ENCODE assay signal across 19 cellular contexts in the genomic region with DNA sequence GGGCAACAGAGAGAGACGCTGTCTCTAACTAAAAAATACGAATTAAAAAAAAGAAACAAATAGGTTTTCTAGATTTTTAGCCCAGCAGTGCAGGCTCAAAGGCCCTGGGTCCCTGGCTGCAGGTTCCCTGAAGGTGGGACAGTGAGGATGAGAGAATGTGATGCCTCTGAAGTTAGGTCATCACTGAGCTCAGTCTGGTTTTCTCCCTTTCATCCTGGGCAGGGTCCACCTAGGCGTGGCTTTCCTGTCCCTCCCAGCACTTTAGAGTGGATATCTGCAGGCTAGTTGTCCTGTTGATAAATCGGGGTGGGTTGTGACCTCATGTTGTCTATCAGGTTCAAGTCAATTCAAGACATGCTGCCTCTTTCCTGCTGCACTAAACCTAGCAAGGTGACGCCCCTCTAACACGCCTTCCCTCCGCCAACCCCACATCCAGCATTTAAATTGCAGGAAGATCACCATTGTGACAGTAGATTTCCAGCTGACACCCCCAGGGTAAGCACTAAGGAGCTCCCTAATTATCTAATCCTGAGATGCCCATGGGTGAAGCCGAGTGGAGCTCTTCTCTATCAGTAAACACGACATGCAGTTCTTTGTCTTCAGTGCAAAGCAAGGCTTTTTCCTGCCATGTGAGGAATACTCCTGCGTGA.
DNase-seq lines count a peak whose midpoint lies in the region; ATAC-seq lines count a peak whose summit lies in the region.
"Had no signal": no experiment of that assay in that cellular context is flagged by ENCODE, and none has a peak within 500 bp of the region (broad histone marks: within the 10 kb centered on the region; RNA-seq: fewer than 3 reads in every experiment).

No MANE protein-coding gene starts in this region.

- DNase-seq in NCI-H748 (lab: John Stamatoyannopoulos, UW; ENCODE audit: unreplicated experiment) (peak; percentile 20), NCI-H748 treated with DMSO at 0.1 percent for 48 hours (lab: John Stamatoyannopoulos, UW) (no peak), SW480 (ENCODE audit: low spot score) (peak; percentile 70), kidney tubule cell (ENCODE audit: low spot score) (peak; percentile 11), putamen (ENCODE audit: low spot score) (peak; percentile 53), H4 (ENCODE audit: low spot score) (no peak)
- no peak for DNase-seq in NK-92 treated with Interleukin-12 subunit alpha and Interleukin-12 subunit beta, amount 100 ng/mL, for 24 hours (lab: John Stamatoyannopoulos, UW)
- DNase-seq: 8988T; activated CD4-positive, alpha-beta T cell treated with anti-CD3 and anti-CD28 coated beads for 48 hours; activated T-cell treated with anti-CD3 and anti-CD28 coated beads, Interleukin-2, amount 50 U/mL, for 4 hours; body of pancreas; EL; KBM-7; MG63; NCI-H1105 treated with DMSO at 0.1 percent for 48 hours; NCI-H2029; NCI-H526 treated with DMSO at 0.1 percent for 48 hours; T-cell had no signal

- no peak for ATAC-seq in HG03175 (IDR thresholded peaks at IDR 0.05; ENCODE audit: unreplicated experiment)
- ATAC-seq: activated T-cell treated with anti-CD3 and anti-CD28 coated beads, Interleukin-2, amount 50 U/mL, for 4 hours; body of pancreas; T-cell had no signal

Comparison
In these comparisons a context has a peak if more than half of its experiments do, and no peak if none do; other contexts are left out.
1. DNase-seq: peak in NCI-H748 (single experiment), SW480 (single experiment), kidney tubule cell (single experiment) and putamen (single experiment); none in NCI-H748 treated with DMSO at 0.1 percent for 48 hours (single experiment), H4 (single experiment) and NK-92 treated with Interleukin-12 subunit alpha and Interleukin-12 subunit beta, amount 100 ng/mL, for 24 hours (single experiment).